In genomic region chr4:185717018-185717726, GRCh38 we compare ENCODE assay signal across 13 cellular contexts.
DNase-seq lines count a peak whose midpoint lies in the region; ATAC-seq, FAIRE-seq and TF ChIP-seq lines count a peak whose summit lies in the region.
"Had no signal": no experiment of that assay in that cellular context is flagged by ENCODE, and none has a peak within 500 bp of the region (broad histone marks: within the 10 kb centered on the region; RNA-seq: fewer than 3 reads in every experiment).

No MANE protein-coding gene starts in this region.

- H2AFZ ChIP-seq in smooth muscle cell (ENCODE audit: low read depth), result no peak overlapping the region

- H3K4me3 ChIP-seq in BLaER1 treated with 17β-estradiol and CSF1 and Interleukin-3, amounts not matched to agents 10 nM and 100 nM, result no peak overlapping the region
- H3K4me3 ChIP-seq in mucosa of descending colon (no peak overlapping the region), coronary artery (no peak overlapping the region), smooth muscle cell (no peak overlapping the region)
- H3K4me3 ChIP-seq: thoracic aorta had no signal

- H3K9ac ChIP-seq in BLaER1 treated with 17β-estradiol and CSF1 and Interleukin-3, amounts not matched to agents 10 nM and 100 nM, result no peak overlapping the region
- no peak overlapping the region for H3K9ac ChIP-seq in smooth muscle cell (ENCODE audit: low read depth)

- no peaks in the 10 kb centered on the region for H3K9me3 ChIP-seq in BLaER1 treated with 17β-estradiol and CSF1 and Interleukin-3, amounts not matched to agents 10 nM and 100 nM (replicated peaks in 1 of 11)
- no peaks in the 10 kb centered on the region for H3K9me3 ChIP-seq in mucosa of descending colon
- H3K9me3 ChIP-seq in smooth muscle cell (replicated peaks; ENCODE audit: low read depth), result no peaks in the 10 kb centered on the region
- H3K9me3 ChIP-seq: thoracic aorta had no signal

- H3K4me1 ChIP-seq in BLaER1 treated with 17β-estradiol and CSF1 and Interleukin-3, amounts not matched to agents 10 nM and 100 nM, result peaks cover 10 to 24% (median 16%) of the 10 kb centered on the region in 10 experiments
- H3K4me1 ChIP-seq in mucosa of descending colon (ENCODE audit: low read depth) (no peaks in the 10 kb centered on the region), smooth muscle cell (ENCODE audit: low read depth) (no peaks in the 10 kb centered on the region)

- no peaks in the 10 kb centered on the region for H3F3A ChIP-seq in smooth muscle cell (ENCODE audit: low read depth)

- peak overlapping the region; percentile 40 to 76 (median 67) for H3K4me2 ChIP-seq in BLaER1 treated with 17β-estradiol and CSF1 and Interleukin-3, amounts not matched to agents 10 nM and 100 nM
- no peak overlapping the region for H3K4me2 ChIP-seq in smooth muscle cell

- TF ChIP-seq CTCF in mucosa of descending colon (IDR thresholded peaks at IDR 0.05) (no peak), coronary artery (IDR thresholded peaks at IDR 0.05) (no peak), smooth muscle cell (IDR thresholded peaks at IDR 0.05; ENCODE audit: borderline replicate concordance, insufficient read depth, poor library complexity, severe bottlenecking) (no peak)

- no peaks in the 10 kb centered on the region for H4K20me1 ChIP-seq in BLaER1 treated with 17β-estradiol and CSF1 and Interleukin-3, amounts not matched to agents 10 nM and 100 nM
- H4K20me1 ChIP-seq in smooth muscle cell (ENCODE audit: low read depth), result no peaks in the 10 kb centered on the region

- DNase-seq in NCI-H69 (lab: John Stamatoyannopoulos, UW) (peak; percentile 5), head of caudate nucleus (peak in 40 of 42 donors; percentile 26 to 85 (median 61)), mucosa of descending colon (no peak), coronary artery (ENCODE audit: low spot score) (no peak), smooth muscle cell (lab: John Stamatoyannopoulos, UW; ENCODE audit: unreplicated experiment) (no peak), frontal cortex (ENCODE audit: low spot score in 2 of 2) (no peak)
- DNase-seq in stimulated activated CD4-positive, alpha-beta T cell treated with anti-CD3 and anti-CD28 coated beads, Interleukin-2, amount 100 ng/mL, for 48 hours, result no peak
- DNase-seq: activated CD4-positive, alpha-beta T cell treated with anti-CD3 and anti-CD28 coated beads for 1 hour; T-cell had no signal

- WGBS in smooth muscle cell (ENCODE audit: low lambda C conversion rate), result 93% methylated on average over 17 of the region's 17 CpGs

- no peaks in the 10 kb centered on the region for H3K36me3 ChIP-seq in BLaER1 treated with 17β-estradiol and CSF1 and Interleukin-3, amounts not matched to agents 10 nM and 100 nM
- no peaks in the 10 kb centered on the region for H3K36me3 ChIP-seq in mucosa of descending colon (ENCODE audit: low read depth)
- H3K36me3 ChIP-seq in smooth muscle cell (ENCODE audit: low read depth), result no peaks in the 10 kb centered on the region
- H3K36me3 ChIP-seq: thoracic aorta had no signal

- intact Hi-C loops in head of caudate nucleus (cut with DNase I) (no loop called here), mucosa of descending colon (cut with DNase I, micrococcal nuclease) (no loop called here)

- H3K27me3 ChIP-seq in BLaER1 treated with 17β-estradiol and CSF1 and Interleukin-3, amounts not matched to agents 10 nM and 100 nM, result no peaks in the 10 kb centered on the region
- H3K27me3 ChIP-seq in smooth muscle cell (ENCODE audit: low read depth), result peaks cover 4% of the 10 kb centered on the region

- H3K79me2 ChIP-seq in smooth muscle cell (ENCODE audit: low read depth), result no peaks in the 10 kb centered on the region

- no peak for FAIRE-seq in frontal cortex (lab: Jason Lieb, UNC)

- peak; percentile 42 for ATAC-seq in mucosa of descending colon
- ATAC-seq: Panc1, T-cell had no signal

- H3K27ac ChIP-seq in BLaER1 treated with 17β-estradiol and CSF1 and Interleukin-3, amounts not matched to agents 10 nM and 100 nM, result no peak overlapping the region
- H3K27ac ChIP-seq in coronary artery, result peak overlapping the region in 1 of 2 donors; percentile 9
- no peak overlapping the region for H3K27ac ChIP-seq in smooth muscle cell (ENCODE audit: low read depth)
- H3K27ac ChIP-seq: epithelial cell of prostate had no signal

Comparison
In these comparisons a context has a peak if more than half of its experiments do, and no peak if none do; other contexts are left out.
1. DNase-seq: peak in NCI-H69 (single experiment) and head of caudate nucleus (40 of 42); none in mucosa of descending colon (0 of 3), coronary artery (single experiment), smooth muscle cell (single experiment), frontal cortex (0 of 2) and stimulated activated CD4-positive, alpha-beta T cell treated with anti-CD3 and anti-CD28 coated beads, Interleukin-2, amount 100 ng/mL, for 48 hours (0 of 2).